In the genomic region with DNA sequence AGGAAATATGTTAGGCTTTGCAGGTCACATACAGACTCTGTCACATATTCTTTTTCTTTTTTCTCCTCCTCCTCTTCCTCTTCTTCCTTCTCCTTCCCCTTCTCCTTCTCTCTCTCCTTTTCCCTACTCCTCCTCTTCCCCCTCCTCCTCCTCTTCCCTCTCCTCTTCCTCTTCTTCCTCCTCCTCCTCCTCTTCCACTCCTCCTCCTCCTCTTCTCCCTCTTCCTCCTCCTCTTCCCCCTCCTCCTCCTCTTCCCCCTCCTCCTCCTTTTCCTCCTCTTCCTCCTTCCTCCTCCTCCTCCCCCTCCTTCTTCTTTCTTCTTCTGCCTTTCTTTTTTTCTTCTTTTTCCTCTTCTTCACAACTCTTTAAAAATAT, we compare ENCODE assay signal across 12 cellular contexts.
DNase-seq lines count a peak whose midpoint lies in the region; ATAC-seq, FAIRE-seq and TF ChIP-seq lines count a peak whose summit lies in the region.
"Had no signal": no experiment of that assay in that cellular context is flagged by ENCODE, and none has a peak within 500 bp of the region (broad histone marks: within the 10 kb centered on the region; RNA-seq: fewer than 3 reads in every experiment).

No MANE protein-coding gene starts in this region.

- ATAC-seq in A549 (no peak), HG02840 (IDR thresholded peaks at IDR 0.05; ENCODE audit: low FRiP score, unreplicated experiment) (no peak)
- no peak for ATAC-seq in activated T-helper 17 cell treated with anti-CD3 and anti-CD28 coated beads, Interleukin-2, amount 50 U/mL, for 72 hours (replicated peaks)

- no peaks in the 10 kb centered on the region for H3K36me3 Mint-ChIP-seq in Caco-2 (ENCODE audit: insufficient read depth, unreplicated experiment)
- H3K36me3 Mint-ChIP-seq in activated T-helper 17 cell treated with anti-CD3 and anti-CD28 coated beads, Interleukin-2, amount 50 U/mL, for 72 hours (ENCODE audit: low read depth), result no peaks in the 10 kb centered on the region

- no peak overlapping the region for H3K4me3 ChIP-seq in A549
- no peak overlapping the region for H3K4me3 ChIP-seq in Caco-2 (ENCODE audit: low read depth, low read length)
- H3K4me3 ChIP-seq in kidney (ENCODE audit: low read length in 2 of 2), result peak overlapping the region; percentile 47 to 59
- no peak overlapping the region for H3K4me3 ChIP-seq in Karpas-422 (ENCODE audit: low read length)
- H3K4me3 ChIP-seq: SJCRH30 had no signal

- no peak for TF ChIP-seq POLR2A in A549 (IDR thresholded peaks at IDR 0.05; ENCODE audit: low read length)

- TF ChIP-seq EP300 in A549 (IDR thresholded peaks at IDR 0.05), result no peak

- FAIRE-seq in A549 (lab: Jason Lieb, UNC) (no peak), kidney (lab: Jason Lieb, UNC) (no peak)

- no peaks in the 10 kb centered on the region for H3K9me3 Mint-ChIP-seq in Caco-2 (ENCODE audit: unreplicated experiment)
- H3K9me3 Mint-ChIP-seq in activated T-helper 17 cell treated with anti-CD3 and anti-CD28 coated beads, Interleukin-2, amount 50 U/mL, for 72 hours, result no peaks in the 10 kb centered on the region

- H3K27me3 ChIP-seq in Caco-2 (replicated peaks; ENCODE audit: control insufficient read depth, insufficient read depth, low read length), result no peaks in the 10 kb centered on the region; the same call in 1 of the 2 replicates
- no peaks in the 10 kb centered on the region for H3K27me3 ChIP-seq in Karpas-422 (ENCODE audit: low read length)
- H3K27me3 ChIP-seq: SJCRH30 had no signal

- DNase-seq in A549 (ENCODE audit: low read depth in 1 of 2, low spot score in 1 of 2), result no peak
- DNase-seq in Caco-2, result no peak
- DNase-seq in kidney, result no peak
- no peak for DNase-seq in Karpas-422
- no peak for DNase-seq in NCI-H510A (lab: John Stamatoyannopoulos, UW)
- DNase-seq in RPMI8226, result no peak
- DNase-seq: activated CD4-positive, alpha-beta T cell treated with anti-CD3 and anti-CD28 coated beads for 1 hour; left cardiac atrium had no signal

- peak overlapping the region; percentile 0 for H3K27ac Mint-ChIP-seq in Caco-2 (ENCODE audit: unreplicated experiment)
- peak overlapping the region; percentile 84 for H3K27ac Mint-ChIP-seq in activated T-helper 17 cell treated with anti-CD3 and anti-CD28 coated beads, Interleukin-2, amount 50 U/mL, for 72 hours

- no peaks in the 10 kb centered on the region for H3K36me3 ChIP-seq in Caco-2 (ENCODE audit: control insufficient read depth, insufficient read depth, low read length)
- no peaks in the 10 kb centered on the region for H3K36me3 ChIP-seq in kidney (ENCODE audit: control insufficient read depth in 1 of 2, insufficient read depth in 2 of 2, low read length in 2 of 2)
- no peaks in the 10 kb centered on the region for H3K36me3 ChIP-seq in Karpas-422 (ENCODE audit: insufficient read depth, low read length)
- H3K36me3 ChIP-seq: SJCRH30 had no signal

- peaks cover 6% of the 10 kb centered on the region; the same call in 2 of the 3 replicates for H3K4me1 ChIP-seq in A549
- no peaks in the 10 kb centered on the region for H3K4me1 ChIP-seq in Caco-2
- no peaks in the 10 kb centered on the region for H3K4me1 ChIP-seq in kidney (ENCODE audit: control insufficient read depth in 1 of 2, insufficient read depth in 1 of 2, low read depth in 1 of 2, low read length in 2 of 2)
- no peaks in the 10 kb centered on the region for H3K4me1 ChIP-seq in Karpas-422 (ENCODE audit: low read length)
- H3K4me1 ChIP-seq: SJCRH30 had no signal

- H3K27me3 Mint-ChIP-seq in Caco-2 (ENCODE audit: insufficient read depth, unreplicated experiment), result no peaks in the 10 kb centered on the region
- no peaks in the 10 kb centered on the region for H3K27me3 Mint-ChIP-seq in activated T-helper 17 cell treated with anti-CD3 and anti-CD28 coated beads, Interleukin-2, amount 50 U/mL, for 72 hours

- no peak overlapping the region for H3K9ac ChIP-seq in kidney (ENCODE audit: low read length in 2 of 2)
- no peak overlapping the region for H3K9ac ChIP-seq in Karpas-422 (ENCODE audit: low read length)

- BruUV-seq in Caco-2 (replicated peaks; lab: Mats Ljungman, UMichigan), result no TSS peak

- H3K27ac ChIP-seq in A549 (no peak overlapping the region), kidney (ENCODE audit: low read depth in 2 of 2, low read length in 2 of 2) (no peak overlapping the region), Karpas-422 (ENCODE audit: low read length) (no peak overlapping the region)
- H3K27ac ChIP-seq: C4-2B, SJCRH30 had no signal

- TF ChIP-seq RAD21 in A549 (conservative IDR thresholded peaks at IDR 0.05 in 1 of 2, IDR thresholded peaks at IDR 0.05 in 1 of 2), result no peak

- intact Hi-C loops in Caco-2 (cut with micrococcal nuclease; ENCODE audit: unreplicated experiment) (no loop called here), kidney (cut with DNase I) (no loop called here)

- H3K4me3 Mint-ChIP-seq in Caco-2 (ENCODE audit: unreplicated experiment), result no peak overlapping the region
- peak overlapping the region; percentile 71 for H3K4me3 Mint-ChIP-seq in activated T-helper 17 cell treated with anti-CD3 and anti-CD28 coated beads, Interleukin-2, amount 50 U/mL, for 72 hours

- H3K4me2 ChIP-seq in A549, result peak overlapping the region; percentile 53
- H3K4me2 ChIP-seq in Karpas-422 (ENCODE audit: low read depth, low read length, poor library complexity, severe bottlenecking), result no peak overlapping the region

- no peaks in the 10 kb centered on the region for H3K9me3 ChIP-seq in A549
- H3K9me3 ChIP-seq in Caco-2, result no peaks in the 10 kb centered on the region
- no peaks in the 10 kb centered on the region for H3K9me3 ChIP-seq in kidney (ENCODE audit: control insufficient read depth in 1 of 2, low read length in 2 of 2)
- no peaks in the 10 kb centered on the region for H3K9me3 ChIP-seq in Karpas-422 (ENCODE audit: low read length)
- H3K9me3 ChIP-seq: SJCRH30 had no signal

- POLR2A ChIA-PET in A549 (lab: Yijun Ruan, JAX), result no interaction called here
- POLR2A ChIA-PET in Caco-2 (lab: Charles Lee), result no interaction called here

- H2AFZ ChIP-seq in Karpas-422 (ENCODE audit: low read length), result no peak overlapping the region

- CTCF ChIA-PET in A549 (lab: Yijun Ruan, JAX) (no interaction called here), Caco-2 (lab: Charles Lee) (no interaction called here)

- no peaks in the 10 kb centered on the region for H3K79me2 ChIP-seq in Karpas-422 (ENCODE audit: low read length)

- no peaks in the 10 kb centered on the region for H3K9me2 ChIP-seq in Karpas-422 (replicated peaks; ENCODE audit: insufficient read depth, low read length)

- peaks cover 7% of the 10 kb centered on the region for H3K4me1 Mint-ChIP-seq in Caco-2 (ENCODE audit: low read depth, unreplicated experiment)
- peaks cover 16% of the 10 kb centered on the region for H3K4me1 Mint-ChIP-seq in activated T-helper 17 cell treated with anti-CD3 and anti-CD28 coated beads, Interleukin-2, amount 50 U/mL, for 72 hours

- TF ChIP-seq CTCF in A549 (IDR thresholded peaks at IDR 0.05) (no peak), Caco-2 (IDR thresholded peaks at IDR 0.05; ENCODE audit: insufficient read depth in 1 of 2, low read depth in 1 of 2, low read length in 1 of 2, severe bottlenecking in 1 of 2, unreplicated experiment in 1 of 2) (no peak), kidney (IDR thresholded peaks at IDR 0.05; ENCODE audit: borderline replicate concordance, extremely low read depth, insufficient read depth) (no peak)

- H4K20me1 ChIP-seq in Karpas-422 (ENCODE audit: insufficient read depth, low read depth, low read length), result no peaks in the 10 kb centered on the region

TF ChIP-seq in A549, 52 proteins besides CTCF, POLR2A, EP300 and RAD21:
- no peak for TF ChIP-seq POLR2AphosphoS2 (conservative IDR thresholded peaks at IDR 0.05; ENCODE audit: low read length)
- no peak for TF ChIP-seq HEYL (CRISPR knock-in tag; IDR thresholded peaks at IDR 0.05)
- TF ChIP-seq ZSCAN20 (CRISPR knock-in tag; IDR thresholded peaks at IDR 0.05), result no peak
- no peak for TF ChIP-seq BHLHE40 (IDR thresholded peaks at IDR 0.05; ENCODE audit: low read depth, low read length)
- no peak for TF ChIP-seq KDM1A (IDR thresholded peaks at IDR 0.05; ENCODE audit: low read depth)
- TF ChIP-seq, protein P1, sequence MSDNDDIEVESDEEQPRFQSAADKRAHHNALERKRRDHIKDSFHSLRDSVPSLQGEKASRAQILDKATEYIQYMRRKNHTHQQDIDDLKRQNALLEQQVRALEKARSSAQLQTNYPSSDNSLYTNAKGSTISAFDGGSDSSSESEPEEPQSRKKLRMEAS (IDR thresholded peaks at IDR 0.05), result no peak
- TF ChIP-seq JUNB (IDR thresholded peaks at IDR 0.05), result no peak
- no peak for TF ChIP-seq SMC3 (IDR thresholded peaks at IDR 0.05)
- no peak for TF ChIP-seq HOXA7 (CRISPR knock-in tag; IDR thresholded peaks at IDR 0.05)
- TF ChIP-seq, protein P2, sequence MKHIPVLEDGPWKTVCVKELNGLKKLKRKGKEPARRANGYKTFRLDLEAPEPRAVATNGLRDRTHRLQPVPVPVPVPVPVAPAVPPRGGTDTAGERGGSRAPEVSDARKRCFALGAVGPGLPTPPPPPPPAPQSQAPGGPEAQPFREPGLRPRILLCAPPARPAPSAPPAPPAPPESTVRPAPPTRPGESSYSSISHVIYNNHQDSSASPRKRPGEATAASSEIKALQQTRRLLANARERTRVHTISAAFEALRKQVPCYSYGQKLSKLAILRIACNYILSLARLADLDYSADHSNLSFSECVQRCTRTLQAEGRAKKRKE (CRISPR knock-in tag; IDR thresholded peaks at IDR 0.05; ENCODE audit: low read depth), result no peak
- TF ChIP-seq HDAC2 (IDR thresholded peaks at IDR 0.05), result no peak
- TF ChIP-seq TP53 (CRISPR knock-in tag; IDR thresholded peaks at IDR 0.05), result no peak
- TF ChIP-seq CBX8 (IDR thresholded peaks at IDR 0.05), result no peak
- no peak for TF ChIP-seq PHF8 (IDR thresholded peaks at IDR 0.05; ENCODE audit: borderline replicate concordance, low read depth)

Comparison
In these comparisons a context has a peak if more than half of its experiments do, and no peak if none do; other contexts are left out.
1. H3K4me3 ChIP-seq: peak in kidney (2 of 2); none in A549 (single experiment), Caco-2 (single experiment) and Karpas-422 (single experiment).